ENCODE assay signal across 1 cellular context in genomic region chr11:44760917-44761545, GRCh38.
TF ChIP-seq lines count a peak whose summit lies in the region.

No MANE protein-coding gene starts in this region.

TF ChIP-seq in GM12878, 131 proteins besides CTCF, POLR2A, EP300 and RAD21 (continued from another document):
- no peak for TF ChIP-seq SMC3 (IDR thresholded peaks at IDR 0.05; ENCODE audit: borderline replicate concordance, low read length)
